ENCODE assay signal across 8 cellular contexts in genomic region chrX:110318664-110318968, GRCh38. TPM values are rescaled to one million over a fixed set of nuclear protein-coding genes. Genes with fewer than 3 reads are reported as not detected.
DNase-seq lines count a peak whose midpoint lies in the region; ATAC-seq, FAIRE-seq and TF ChIP-seq lines count a peak whose summit lies in the region.

No MANE protein-coding gene starts in this region.

- no peak overlapping the region for H2BK5ac ChIP-seq in mesenchymal stem cell (ENCODE audit: low read depth, low read length, poor library complexity, severe bottlenecking)

- H3K9ac ChIP-seq in HUES6 (ENCODE audit: low read length) (peak overlapping the region; percentile 86), GM12878 (ENCODE audit: control insufficient read depth, insufficient read depth, low read length) (peak overlapping the region; percentile 78), mesenchymal stem cell (ENCODE audit: low read length) (peak overlapping the region; percentile 94)

- no peak overlapping the region for H4K91ac ChIP-seq in mesenchymal stem cell (ENCODE audit: low read length)

- in situ Hi-C loops in GM12878 (cut with MboI), result no loop called here

- no peaks in the 10 kb centered on the region for H4K20me1 ChIP-seq in GM12878 (ENCODE audit: control insufficient read depth, insufficient read depth)

- ATAC-seq in GM12878 (peak; percentile 33; the same call in 2 of the 3 replicates), GM21515 (IDR thresholded peaks at IDR 0.05; ENCODE audit: unreplicated experiment) (no peak)

- peaks cover 22% of the 10 kb centered on the region for H3K27me3 ChIP-seq in HUES6 (ENCODE audit: control insufficient read depth, insufficient read depth, low read length)
- H3K27me3 ChIP-seq in GM12878 (replicated peaks in 1 of 2; ENCODE audit: control insufficient read depth in 2 of 2, insufficient read depth in 2 of 2, low read length in 1 of 2), result no peaks in the 10 kb centered on the region
- H3K27me3 ChIP-seq in mesenchymal stem cell (ENCODE audit: control insufficient read depth in 1 of 2, insufficient read depth in 1 of 2, low read length in 2 of 2), result peaks cover 0 to 5% of the 10 kb centered on the region in 2 experiments

- CTCF ChIA-PET in GM12878 (lab: Yijun Ruan, JAX), result interaction anchor here (1.0 to 1.9 kb wide), 5 partner anchors 9 to 163 kb away, joined by 3 to 8 read pairs (median 4); no protein-coding TSS in a partner anchor

- peak; percentile 3 for DNase-seq in activated T-cell treated with anti-CD3 and anti-CD28 coated beads for 24 hours (ENCODE audit: low read depth)
- no peak for DNase-seq in activated T-cell treated with anti-CD3 and anti-CD28 coated beads, Interleukin-2, amount 50 U/mL, for 1 hour
- no peak for DNase-seq in GM12878 (ENCODE audit: low read depth, low spot score)
- no peak for DNase-seq in mesenchymal stem cell
- DNase-seq in activated CD4-positive, CD25-positive, alpha-beta regulatory T cell (lab: John Stamatoyannopoulos, UW), result no peak
- DNase-seq in NCI-H446 (lab: John Stamatoyannopoulos, UW), result no peak

- H3K4me3 ChIP-seq in HUES6 (ENCODE audit: low read depth, low read length) (peak overlapping the region; percentile 98), GM12878 (peak overlapping the region; percentile 64; the same call in 1 of the 2 replicates), mesenchymal stem cell (ENCODE audit: insufficient read depth in 1 of 2, low read depth in 1 of 2, low read length in 2 of 2) (peak overlapping the region; percentile 56 to 80)

- intact Hi-C loops in GM12878 (cut with micrococcal nuclease; ENCODE audit: unreplicated experiment), result loop anchor here (2.0 to 5.0 kb wide), 2 partner anchors 94 to 152 kb away; no protein-coding TSS in a partner anchor

- H2BK15ac ChIP-seq in mesenchymal stem cell (ENCODE audit: low read depth, poor library complexity, severe bottlenecking), result no peak overlapping the region

- no peak for TF ChIP-seq CTCF in GM12878 (IDR thresholded peaks at IDR 0.05 in 2 of 3, conservative IDR thresholded peaks at IDR 0.05 in 1 of 3; ENCODE audit: control insufficient read depth in 2 of 3, extremely low read depth in 1 of 3, insufficient read depth in 1 of 3, low read depth in 3 of 3, low read length in 3 of 3)

- H3K9me3 ChIP-seq in HUES6 (ENCODE audit: control insufficient read depth, insufficient read depth, low read depth, low read length) (no peaks in the 10 kb centered on the region), GM12878 (replicated peaks; ENCODE audit: control insufficient read depth, insufficient read depth, low read length) (no peaks in the 10 kb centered on the region), mesenchymal stem cell (ENCODE audit: control insufficient read depth, low read length) (no peaks in the 10 kb centered on the region)

- no peak overlapping the region for H3K14ac ChIP-seq in mesenchymal stem cell (ENCODE audit: low read length in 2 of 2)

- H3K4me2 ChIP-seq in GM12878 (ENCODE audit: control insufficient read depth, insufficient read depth), result peak overlapping the region; percentile 86
- peak overlapping the region; percentile 8 for H3K4me2 ChIP-seq in mesenchymal stem cell (ENCODE audit: low read length, poor library complexity, severe bottlenecking)

- POLR2A ChIA-PET in GM12878 (lab: Charles Lee), result interaction anchor here (1.4 kb wide), 1 partner anchor 12 kb away, joined by 4 read pairs; no protein-coding TSS in a partner anchor

- peak overlapping the region in 1 of 2 experiments; percentile 11 for H3K18ac ChIP-seq in mesenchymal stem cell (ENCODE audit: low read depth in 1 of 2, low read length in 2 of 2)

- no peak overlapping the region for H2BK12ac ChIP-seq in mesenchymal stem cell (ENCODE audit: low read length in 2 of 2)

- H3K79me2 ChIP-seq in GM12878 (ENCODE audit: control insufficient read depth, insufficient read depth, low read length), result peaks cover 41% of the 10 kb centered on the region

- no peak for FAIRE-seq in GM12878 (lab: Jason Lieb, UNC)

- H2AFZ ChIP-seq in GM12878 (ENCODE audit: control insufficient read depth, low read depth, low read length), result peak overlapping the region; percentile 75
- H2AFZ ChIP-seq in mesenchymal stem cell (ENCODE audit: low read depth, low read length), result no peak overlapping the region

- H2BK120ac ChIP-seq in mesenchymal stem cell (ENCODE audit: low read depth, low read length), result peak overlapping the region; percentile 29

- H3K4me1 ChIP-seq in HUES6 (ENCODE audit: control insufficient read depth, insufficient read depth, low read length) (peaks cover 63% of the 10 kb centered on the region), GM12878 (ENCODE audit: control insufficient read depth, insufficient read depth, low read length) (no peaks in the 10 kb centered on the region; the same call in 1 of the 2 replicates), mesenchymal stem cell (ENCODE audit: control insufficient read depth, insufficient read depth, low read depth, low read length) (peaks cover 2% of the 10 kb centered on the region)

- H3K27ac ChIP-seq in HUES6 (ENCODE audit: low read depth, low read length), result peak overlapping the region; percentile 67; the same call in 1 of the 2 replicates
- peak overlapping the region; percentile 75 for H3K27ac ChIP-seq in GM12878 (ENCODE audit: control insufficient read depth, insufficient read depth)
- H3K27ac ChIP-seq in mesenchymal stem cell (ENCODE audit: low read length, poor library complexity, severe bottlenecking), result no peak overlapping the region

- 15% methylated on average over 4 of the region's 4 CpGs for WGBS in GM12878 (ENCODE audit: insufficient coverage, insufficient replicate concordance, low lambda C conversion rate, missing lambda C conversion rate)
- WGBS in mesenchymal stem cell, result 7% methylated on average over 3 of the region's 4 CpGs

- RAD21 ChIA-PET in GM12878 (lab: Charles Lee; ENCODE audit: unreplicated experiment), result interaction anchor here (1.0 to 3.0 kb wide), 3 partner anchors 40 to 146 kb away, joined by 3 to 8 read pairs (median 3); no protein-coding TSS in a partner anchor

- TF ChIP-seq EP300 in GM12878 (IDR thresholded peaks at IDR 0.05; ENCODE audit: borderline replicate concordance in 1 of 2, control insufficient read depth in 1 of 2, low read depth in 2 of 2, low read length in 2 of 2), result no peak

- no peaks in the 10 kb centered on the region for H3K79me1 ChIP-seq in mesenchymal stem cell (replicated peaks; ENCODE audit: low read length, poor library complexity, severe bottlenecking)

- TSS peak; percentile 74 for BruUV-seq in GM12878 (replicated peaks; lab: Mats Ljungman, UMichigan)

- H3K23ac ChIP-seq in mesenchymal stem cell (ENCODE audit: low read length in 2 of 2), result no peak overlapping the region

- H2AK5ac ChIP-seq in mesenchymal stem cell (ENCODE audit: low read length, severe bottlenecking), result no peak overlapping the region

- TF ChIP-seq RAD21 in GM12878 (IDR thresholded peaks at IDR 0.05; ENCODE audit: insufficient read depth, low read depth, low read length), result no peak

- H3K36me3 ChIP-seq in HUES6 (ENCODE audit: control insufficient read depth, insufficient read depth, low read length) (no peaks in the 10 kb centered on the region), GM12878 (ENCODE audit: control insufficient read depth in 2 of 2, insufficient read depth in 2 of 2, low read length in 1 of 2) (no peaks in the 10 kb centered on the region), mesenchymal stem cell (ENCODE audit: control insufficient read depth in 1 of 2, insufficient read depth in 2 of 2, low read depth in 1 of 2, low read length in 2 of 2) (no peaks in the 10 kb centered on the region)

- H4K8ac ChIP-seq in mesenchymal stem cell (ENCODE audit: low read length), result no peak overlapping the region

- TF ChIP-seq POLR2A in GM12878 (IDR thresholded peaks at IDR 0.05; ENCODE audit: low read depth, low read length), result no peak

- SMC1A ChIA-PET in GM12878 (lab: Charles Lee; ENCODE audit: uncharacterized antibody, unreplicated experiment), result interaction anchor here (1.3 to 2.3 kb wide), 2 partner anchors 12 to 159 kb away, joined by 5 to 11 read pairs; no protein-coding TSS in a partner anchor

- no peak overlapping the region for H3K4ac ChIP-seq in mesenchymal stem cell (ENCODE audit: low read depth in 1 of 2, low read length in 2 of 2)

RNA-seq across cellular contexts. Expression of gene AMMECR1, which starts 0.7 kb away (rescaled TPM):
- total RNA-seq in GM12878 (2013; cell fraction: nucleolus; rRNA removed), result 17.3 and 18.3 TPM in 2 replicates
- total RNA-seq in GM12878 (2014; rRNA removed) (11.1 and 13.0 TPM in 2 replicates), GM12878 (2014; rRNA removed; fragmentation: Illumina TruSeq; extraction: Trizol) (10.1 and 10.3 TPM in 2 replicates), GM12878 (2021) (10.1 and 11.3 TPM in 2 replicates)
- polyA plus RNA-seq in GM12878 (2011; ENCODE audit: low read depth), result 5.2 TPM
- polyA plus RNA-seq in GM12878 (2011; rRNA removed) (7.5 and 10.0 TPM in 2 replicates), GM12878 (2014; fragmentation: Illumina TruSeq; extraction: Trizol) (11.7 and 15.2 TPM in 2 replicates), GM12878 (2014; fragmentation: Nextera tagmentation; extraction: Ambion mirVana) (1 to 10 TPM; 4.9 to 6.4 TPM), GM12878 (2014; rRNA removed) (5.4 and 5.5 TPM in 2 replicates), GM12878 (2016; fragmentation: Nextera tagmentation; extraction: Ambion mirVana) (10 to 100 TPM; 20.8 to 25.6 TPM)
- 3.4 and 3.6 TPM in 2 replicates for polyA plus RNA-seq in GM12878 (2011; cell fraction: cytosol; rRNA removed)
- polyA plus RNA-seq in GM12878 (2011; cell fraction: nucleus; rRNA removed), result 8.2 and 8.4 TPM in 2 replicates
- polyA plus RNA-seq in GM12878 (2012), result 7.7 and 8.3 TPM in 2 replicates
- 4.9 and 7.8 TPM in 2 replicates for polyA minus RNA-seq in GM12878 (2011; rRNA and poly(A)+ RNA removed)
- 1.1 and 1.7 TPM in 2 replicates for polyA minus RNA-seq in GM12878 (2011; cell fraction: cytosol; rRNA and poly(A)+ RNA removed)
- 12.1 and 16.3 TPM in 2 replicates for polyA minus RNA-seq in GM12878 (2011; cell fraction: nucleus; rRNA and poly(A)+ RNA removed)
- 13.7 TPM for polyA plus RNA-seq in mesenchymal stem cell (2013, experiment 1 of 2)
- polyA plus RNA-seq in mesenchymal stem cell (2013, experiment 2 of 2), result 14.4 TPM

RNA-seq across cellular contexts. Expression of gene RTL9, which starts 40.0 kb away (rescaled TPM):
- 0.15 TPM in 1 of 2 replicates, not detected in the other for total RNA-seq in GM12878 (2013; cell fraction: nucleolus; rRNA removed)
- total RNA-seq in GM12878 (2014; rRNA removed) (0.11 and 0.23 TPM in 2 replicates), GM12878 (2014; rRNA removed; fragmentation: Illumina TruSeq; extraction: Trizol) (0.09 and 0.23 TPM in 2 replicates), GM12878 (2021) (0.19 and 0.21 TPM in 2 replicates)
- 0.38 TPM for polyA plus RNA-seq in GM12878 (2011; ENCODE audit: low read depth)
- polyA plus RNA-seq in GM12878 (2011; rRNA removed) (0.05 TPM in 1 of 2 replicates, not detected in the other), GM12878 (2014; fragmentation: Illumina TruSeq; extraction: Trizol) (0.25 and 0.26 TPM in 2 replicates), GM12878 (2014; fragmentation: Nextera tagmentation; extraction: Ambion mirVana) (under 1 TPM; 0.05 to 0.07 TPM), GM12878 (2014; rRNA removed) (0.05 and 0.13 TPM in 2 replicates), GM12878 (2016; fragmentation: Nextera tagmentation; extraction: Ambion mirVana) (1 to 10 TPM in 1 of 2 experiments, under 1 TPM in 1; 0.24 to 1.2 TPM)
- 0.08 and 0.09 TPM in 2 replicates for polyA plus RNA-seq in GM12878 (2011; cell fraction: cytosol; rRNA removed)
- 0.06 and 0.12 TPM in 2 replicates for polyA plus RNA-seq in GM12878 (2011; cell fraction: nucleus; rRNA removed)
- polyA plus RNA-seq in GM12878 (2012), result 0.27 and 0.44 TPM in 2 replicates
- 0.05 and 0.07 TPM in 2 replicates for polyA minus RNA-seq in GM12878 (2011; rRNA and poly(A)+ RNA removed)
- not detected in 2 replicates for polyA minus RNA-seq in GM12878 (2011; cell fraction: cytosol; rRNA and poly(A)+ RNA removed)
- not detected in 2 replicates for polyA minus RNA-seq in GM12878 (2011; cell fraction: nucleus; rRNA and poly(A)+ RNA removed)
- polyA plus RNA-seq in mesenchymal stem cell (2013, experiment 1 of 2), result 0.33 TPM
- polyA plus RNA-seq in mesenchymal stem cell (2013, experiment 2 of 2), result 0.49 TPM
